ENCODE assay signal across 16 cellular contexts in the genomic region with DNA sequence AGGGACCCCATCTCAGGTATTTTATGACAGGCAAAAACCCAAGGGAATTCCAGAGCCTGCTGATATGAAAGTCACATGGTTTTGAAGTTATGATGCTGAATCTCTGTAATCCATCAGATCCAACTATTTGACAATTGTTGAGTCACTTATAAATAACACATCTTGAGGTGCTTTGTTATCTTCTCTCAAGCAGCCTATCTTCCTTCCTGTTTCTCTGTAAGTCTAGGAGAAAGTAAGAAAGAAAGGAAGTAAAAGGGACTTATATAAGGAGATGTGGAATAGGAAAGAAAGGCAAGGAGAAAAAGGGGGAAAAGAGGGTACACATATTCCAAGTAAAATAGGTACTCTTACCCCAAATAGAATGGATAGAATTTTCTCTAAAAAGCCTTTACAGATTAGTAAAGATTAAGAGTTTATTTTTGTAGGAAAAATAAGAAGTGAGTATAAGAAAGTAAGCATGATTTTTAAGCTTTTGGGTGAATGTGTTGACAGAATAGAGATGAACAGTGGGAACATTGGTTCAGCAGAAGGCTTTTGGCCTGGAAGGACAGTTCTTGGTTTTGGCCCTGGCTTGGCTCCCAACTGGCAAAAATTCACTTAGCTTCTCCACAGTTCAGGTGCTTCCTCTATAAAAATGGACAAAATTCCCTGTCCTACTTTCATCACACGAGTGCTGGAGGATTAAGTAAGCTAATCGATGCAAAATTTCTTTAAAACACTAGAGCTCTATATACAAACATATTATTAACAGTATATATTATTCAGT. TPM values are rescaled to one million over a fixed set of nuclear protein-coding genes. Genes with fewer than 3 reads are reported as not detected.
DNase-seq lines count a peak whose midpoint lies in the region; ATAC-seq and TF ChIP-seq lines count a peak whose summit lies in the region.
"Had no signal": no experiment of that assay in that cellular context is flagged by ENCODE, and none has a peak within 500 bp of the region (broad histone marks: within the 10 kb centered on the region; RNA-seq: fewer than 3 reads in every experiment).

No MANE protein-coding gene starts in this region.

- H3K27me3 Mint-ChIP-seq in CD14-positive monocyte (ENCODE audit: low read depth in 3 of 3): peaks cover 0 to 1% (median 0%) of the 10 kb centered on the region in 3 donors
- H3K27me3 Mint-ChIP-seq: stimulated activated naive CD8-positive, alpha-beta T cell treated with anti-CD3 and anti-CD28 coated beads, Interleukin-15, amount 100 ng/mL, for 72 hours had no signal

- WGBS in thyroid gland, 2 donors: 48 to 61% methylated on average over 2 of the region's 2 CpGs

- intact Hi-C loops in thyroid gland (cut with DNase I) (no loop called here), CD14-positive monocyte (cut with micrococcal nuclease) (no loop called here)

- H3K27me3 ChIP-seq in thyroid gland: no peaks in the 10 kb centered on the region
- H3K27me3 ChIP-seq: ovary had no signal

- H3K4me3 ChIP-seq in thyroid gland (replicated peaks in 1 of 3): no peak overlapping the region
- H3K4me3 ChIP-seq: ovary had no signal

- no peak overlapping the region for H3K4me3 Mint-ChIP-seq in CD14-positive monocyte
- H3K4me3 Mint-ChIP-seq: activated T-helper 1 cell treated with anti-CD3 and anti-CD28 coated beads, Interleukin-12 subunit alpha, Interleukin-12 subunit beta, Interleukin-2, Interleukin-4 antibody, amounts not matched to agents 30 ng/mL and 10 ng/mL and 1 ng/mL, durations not matched to agents 14 hours and 24 hours and 36 hours; stimulated activated naive CD8-positive, alpha-beta T cell treated with anti-CD3 and anti-CD28 coated beads, Interleukin-15, amount 100 ng/mL, for 72 hours had no signal

- H3K9me3 Mint-ChIP-seq in CD14-positive monocyte: peaks cover 0 to 2% (median 0%) of the 10 kb centered on the region in 7 donors
- H3K9me3 Mint-ChIP-seq: activated T-helper 1 cell treated with anti-CD3 and anti-CD28 coated beads, Interleukin-12 subunit alpha, Interleukin-12 subunit beta, Interleukin-2, Interleukin-4 antibody, amounts not matched to agents 30 ng/mL and 10 ng/mL and 1 ng/mL, durations not matched to agents 14 hours and 24 hours and 36 hours; stimulated activated naive CD8-positive, alpha-beta T cell treated with anti-CD3 and anti-CD28 coated beads, Interleukin-15, amount 100 ng/mL, for 72 hours had no signal

- peak overlapping the region in 1 of 3 donors; percentile 14 for H3K27ac ChIP-seq in thyroid gland
- H3K27ac ChIP-seq: 22Rv1, ovary had no signal

- no peaks in the 10 kb centered on the region for H3K36me3 Mint-ChIP-seq in CD14-positive monocyte

- H3K4me1 ChIP-seq in thyroid gland: peaks cover 12 to 20% of the 10 kb centered on the region in 2 donors

- no peak for TF ChIP-seq POLR2A in thyroid gland (IDR thresholded peaks at IDR 0.05)

- DNase-seq in NCI-H2171 treated with DMSO at 0.1 percent for 48 hours (lab: John Stamatoyannopoulos, UW) (peak; percentile 12), NCI-H2171 (lab: John Stamatoyannopoulos, UW) (no peak), cerebellum (ENCODE audit: low spot score) (peak; percentile 62), left lobe of liver (ENCODE audit: low spot score) (peak; percentile 61), thyroid gland (peak; percentile 27 to 52), CD14-positive monocyte (ENCODE audit: low spot score) (no peak), GDM1 (lab: John Stamatoyannopoulos, UW) (no peak)
- DNase-seq: activated CD4-positive, alpha-beta T cell treated with anti-CD3 and anti-CD28 coated beads, Interleukin-2, amount 50 U/mL, for 4 hours; DND-41; KG1; NCI-H1436 treated with DMSO at 0.1 percent for 48 hours; stimulated activated naive CD8-positive, alpha-beta T cell treated with anti-CD3 and anti-CD28 coated beads, Interleukin-15, amount 100 ng/mL, for 72 hours had no signal

- H3K36me3 ChIP-seq in thyroid gland: no peaks in the 10 kb centered on the region
- H3K36me3 ChIP-seq: ovary had no signal

- H3K4me1 Mint-ChIP-seq in CD14-positive monocyte: peaks cover 6% of the 10 kb centered on the region
- H3K4me1 Mint-ChIP-seq: stimulated activated naive CD8-positive, alpha-beta T cell treated with anti-CD3 and anti-CD28 coated beads, Interleukin-15, amount 100 ng/mL, for 72 hours had no signal

- ATAC-seq in left lobe of liver (peak; percentile 86), HG03354 (IDR thresholded peaks at IDR 0.05; ENCODE audit: poor library complexity, severe bottlenecking, unreplicated experiment) (no peak)
- ATAC-seq: stimulated activated naive CD8-positive, alpha-beta T cell treated with anti-CD3 and anti-CD28 coated beads, Interleukin-15, amount 100 ng/mL, for 72 hours had no signal

- TF ChIP-seq CTCF in thyroid gland (IDR thresholded peaks at IDR 0.05) (no peak), CD14-positive monocyte (IDR thresholded peaks at IDR 0.05) (no peak)

- no peak overlapping the region for H3K27ac Mint-ChIP-seq in CD14-positive monocyte
- H3K27ac Mint-ChIP-seq: activated T-helper 1 cell treated with anti-CD3 and anti-CD28 coated beads, Interleukin-12 subunit alpha, Interleukin-12 subunit beta, Interleukin-2, Interleukin-4 antibody, amounts not matched to agents 30 ng/mL and 10 ng/mL and 1 ng/mL, durations not matched to agents 14 hours and 24 hours and 36 hours; stimulated activated naive CD8-positive, alpha-beta T cell treated with anti-CD3 and anti-CD28 coated beads, Interleukin-15, amount 100 ng/mL, for 72 hours had no signal

- no peaks in the 10 kb centered on the region for H3K9me3 ChIP-seq in thyroid gland
- H3K9me3 ChIP-seq: ovary had no signal

RNA-seq across cellular contexts. Expression of a gene that starts 39.6 kb away (rescaled TPM):
- total RNA-seq in cerebellum (363 TPM), left lobe of liver (13.4 TPM), thyroid gland (100 to 1,000 TPM in 3 of 4 donors, 10 to 100 TPM in 1; 56.6 to 118 (median 115) TPM)
- polyA plus RNA-seq in CD14-positive monocyte: not detected

Comparison
In these comparisons a context has a peak if more than half of its experiments do, and no peak if none do; other contexts are left out.
1. DNase-seq: peak in NCI-H2171 treated with DMSO at 0.1 percent for 48 hours (single experiment), cerebellum (single experiment), left lobe of liver (single experiment) and thyroid gland (2 of 2); none in NCI-H2171 (single experiment), CD14-positive monocyte (single experiment) and GDM1 (single experiment).